8 cellular contexts compared by ENCODE assay signal in the genomic region with DNA sequence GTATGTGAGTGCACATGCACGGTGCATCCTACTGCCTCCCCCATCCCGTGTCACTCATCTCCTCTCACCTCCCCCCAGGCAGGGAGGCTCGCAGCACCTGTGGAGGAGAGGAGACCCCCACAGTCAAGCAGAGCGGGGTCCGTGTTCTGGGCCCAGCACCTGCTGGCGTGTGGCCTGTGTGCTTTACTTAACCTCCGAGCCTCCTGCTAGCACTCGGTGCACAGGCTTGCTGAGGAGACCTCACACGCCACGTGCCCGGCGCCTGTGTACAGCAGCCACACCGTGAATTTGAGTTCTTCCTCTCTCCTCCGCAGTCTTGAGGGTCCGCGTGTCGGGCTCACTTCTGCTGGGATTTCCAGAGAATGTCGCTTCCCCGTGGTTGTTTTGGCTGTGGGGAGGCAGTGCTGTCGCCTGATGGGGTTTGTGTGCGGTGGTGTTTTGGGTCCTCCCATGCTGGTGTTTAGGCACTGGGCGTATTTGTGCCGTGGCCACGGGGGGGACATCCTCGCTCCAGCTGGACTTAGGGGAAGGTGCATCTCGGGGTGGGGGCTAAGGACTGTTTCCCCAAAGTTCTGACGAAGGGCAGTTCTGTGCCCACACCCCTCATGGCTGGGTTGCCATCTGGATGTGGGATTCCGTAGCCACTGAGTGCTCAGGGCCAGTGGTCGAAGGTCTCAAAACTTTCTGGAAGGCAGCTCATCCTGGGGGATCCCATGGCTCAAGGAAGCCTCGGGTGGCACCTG. TPM values are rescaled to one million over a fixed set of nuclear protein-coding genes. Genes with fewer than 3 reads are reported as not detected.
DNase-seq lines count a peak whose midpoint lies in the region; ATAC-seq and TF ChIP-seq lines count a peak whose summit lies in the region.

No MANE protein-coding gene starts in this region.

- H3K9me3 Mint-ChIP-seq in activated CD8-positive, alpha-beta T cell treated with anti-CD3 and anti-CD28 coated beads for 36 hours: peaks cover 2% of the 10 kb centered on the region

- peaks cover 0 to 4% (median 0%) of the 10 kb centered on the region in 7 donors for H3K27me3 ChIP-seq in heart right ventricle

- no peak for TF ChIP-seq CTCF in activated CD8-positive, alpha-beta T cell treated with anti-CD3 and anti-CD28 coated beads for 36 hours (IDR thresholded peaks at IDR 0.05)
- TF ChIP-seq CTCF in heart right ventricle (IDR thresholded peaks at IDR 0.05): no peak
- no peak for TF ChIP-seq CTCF in retinal pigment epithelial cell (conservative IDR thresholded peaks at IDR 0.05; ENCODE audit: low read depth, low read length)

- CTCF ChIA-PET in activated CD8-positive, alpha-beta T cell treated with anti-CD3 and anti-CD28 coated beads for 36 hours (lab: Charles Lee): interaction anchor here (1.0 to 1.9 kb wide), 6 partner anchors 17 to 72 kb away, joined by 3 to 8 read pairs (median 4); no protein-coding TSS in a partner anchor

- no peaks in the 10 kb centered on the region for H3K36me3 ChIP-seq in heart right ventricle

- H3K4me3 ChIP-seq in heart right ventricle (peak overlapping the region in 9 of 10 donors; percentile 31 to 65 (median 53)), retinal pigment epithelial cell (ENCODE audit: low read length) (peak overlapping the region; percentile 50)

- ATAC-seq in GM21526 (IDR thresholded peaks at IDR 0.05; ENCODE audit: low FRiP score, unreplicated experiment) (peak; percentile 2), heart right ventricle (peak in 6 of 8 donors; percentile 4 to 31 (median 8)), HG03159 (IDR thresholded peaks at IDR 0.05; ENCODE audit: unreplicated experiment) (no peak), HG03378 (IDR thresholded peaks at IDR 0.05; ENCODE audit: unreplicated experiment) (no peak)
- no peak for ATAC-seq in activated CD8-positive, alpha-beta T cell treated with anti-CD3 and anti-CD28 coated beads for 36 hours

- peak overlapping the region; percentile 71 for H3K4me3 Mint-ChIP-seq in activated CD8-positive, alpha-beta T cell treated with anti-CD3 and anti-CD28 coated beads for 36 hours

- POLR2A ChIA-PET in activated CD8-positive, alpha-beta T cell treated with anti-CD3 and anti-CD28 coated beads for 36 hours (lab: Charles Lee): no interaction called here

- no peak for DNase-seq in activated CD8-positive, alpha-beta T cell treated with anti-CD3 and anti-CD28 coated beads for 36 hours
- DNase-seq in heart right ventricle: no peak
- no peak for DNase-seq in retinal pigment epithelial cell (ENCODE audit: low read depth)
- DNase-seq in stimulated activated naive CD4-positive, alpha-beta T cell treated with Interleukin-2 at 50 U/mL for 16 hours (lab: John Stamatoyannopoulos, UW): no peak
- DNase-seq in foreskin melanocyte: no peak

- peaks cover 0 to 24% (median 12%) of the 10 kb centered on the region in 9 donors for H3K4me1 ChIP-seq in heart right ventricle

- 69 to 81% methylated on average over 30 of the region's 30 CpGs for WGBS in heart right ventricle, 2 donors

- H3K27ac Mint-ChIP-seq in activated CD8-positive, alpha-beta T cell treated with anti-CD3 and anti-CD28 coated beads for 36 hours: peak overlapping the region; percentile 80

- H3K9me3 ChIP-seq in heart right ventricle: peaks cover 0 to 4% (median 0%) of the 10 kb centered on the region in 11 donors

- peaks cover 8% of the 10 kb centered on the region for H3K4me1 Mint-ChIP-seq in activated CD8-positive, alpha-beta T cell treated with anti-CD3 and anti-CD28 coated beads for 36 hours (ENCODE audit: low read depth)

- no peaks in the 10 kb centered on the region for H3K36me3 Mint-ChIP-seq in activated CD8-positive, alpha-beta T cell treated with anti-CD3 and anti-CD28 coated beads for 36 hours (ENCODE audit: low read depth)

- intact Hi-C loops in activated CD8-positive, alpha-beta T cell treated with anti-CD3 and anti-CD28 coated beads for 36 hours (cut with micrococcal nuclease): no loop called here
- intact Hi-C loops in heart right ventricle (cut with DNase I): no loop called here

- peaks cover 2% of the 10 kb centered on the region for H3K27me3 Mint-ChIP-seq in activated CD8-positive, alpha-beta T cell treated with anti-CD3 and anti-CD28 coated beads for 36 hours

- H3K27ac ChIP-seq in heart right ventricle: peak overlapping the region in 9 of 10 donors; percentile 56 to 91 (median 81)

RNA-seq across cellular contexts. Expression of gene TMEM255B, which starts 34.8 kb away (rescaled TPM):
- total RNA-seq in activated CD8-positive, alpha-beta T cell treated with anti-CD3 and anti-CD28 coated beads for 36 hours: 1 to 10 TPM; 1.7 to 1.8 TPM
- 10 to 100 TPM in 2 of 10 donors, 1 to 10 TPM in 8; 2.4 to 11.1 (median 5.5) TPM for total RNA-seq in heart right ventricle
- 10 to 100 TPM in 1 of 2 donors, 1 to 10 TPM in 1; 8.6 to 12.9 TPM for polyA plus RNA-seq in heart right ventricle

RNA-seq across cellular contexts. Expression of gene GRK1, which starts 57.2 kb away (rescaled TPM):
- total RNA-seq in activated CD8-positive, alpha-beta T cell treated with anti-CD3 and anti-CD28 coated beads for 36 hours: under 1 TPM; 0.07 to 0.09 TPM
- under 1 TPM in 6 of 10 donors, not detected in 4; 0.09 to 0.79 (median 0.22) TPM for total RNA-seq in heart right ventricle
- under 1 TPM; 0.01 to 0.22 TPM for polyA plus RNA-seq in heart right ventricle

Comparison
In these comparisons a context has a peak if more than half of its experiments do, and no peak if none do; other contexts are left out.
1. ATAC-seq: peak in GM21526 (single experiment) and heart right ventricle (6 of 8); none in activated CD8-positive, alpha-beta T cell treated with anti-CD3 and anti-CD28 coated beads for 36 hours (single experiment), HG03159 (single experiment) and HG03378 (single experiment).